6 cellular contexts compared by ENCODE assay signal in the genomic region with DNA sequence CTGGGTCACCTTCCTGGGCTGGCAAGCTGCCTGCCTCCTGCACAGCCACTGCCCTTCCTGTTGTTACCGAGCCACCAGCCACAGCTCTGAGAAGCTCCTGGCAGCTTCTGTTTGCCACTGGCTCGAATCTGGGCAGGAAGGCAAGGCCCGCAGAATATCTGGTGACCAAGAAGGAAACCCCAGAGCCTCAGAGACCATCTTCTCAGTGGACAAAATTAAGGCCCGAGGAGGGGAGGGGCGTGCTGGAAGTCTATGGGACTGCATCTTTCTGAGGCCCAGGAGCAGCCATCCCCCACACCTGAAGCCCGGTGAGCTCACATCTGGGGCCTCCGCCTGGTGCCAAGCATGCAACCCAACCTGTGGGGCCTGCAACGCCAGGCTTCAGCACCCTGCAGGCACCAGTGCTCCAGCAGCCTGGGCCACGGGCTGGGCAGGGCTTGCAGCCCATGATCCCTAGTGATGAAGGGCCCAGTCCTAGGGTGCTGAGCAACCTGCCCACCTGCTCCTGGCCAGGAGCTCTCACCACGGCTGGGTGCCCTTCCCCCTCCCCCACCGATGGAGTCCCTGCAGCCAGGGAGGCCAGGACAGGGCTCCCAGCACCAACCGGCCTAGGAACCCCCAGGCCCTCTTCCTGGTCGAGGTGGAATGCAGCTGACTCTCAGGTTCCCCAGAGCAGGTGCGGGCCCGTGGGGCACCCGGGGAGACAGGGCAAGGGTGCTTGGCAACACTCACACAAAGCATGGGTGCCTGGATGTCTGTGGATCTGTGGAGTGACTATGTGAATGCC. TPM values are rescaled to one million over a fixed set of nuclear protein-coding genes. Genes with fewer than 3 reads are reported as not detected.
A peak's percentile ranks its signal among the peaks of the same experiment; 100 is the strongest.
DNase-seq lines count a peak whose midpoint lies in the region; TF ChIP-seq lines count a peak whose summit lies in the region.

No MANE protein-coding gene starts in this region.

- H3K9me3 Mint-ChIP-seq in progenitor cell of endocrine pancreas (ENCODE audit: low read depth): no peaks in the 10 kb centered on the region

- H3K4me3 ChIP-seq in Jurkat, Clone E6-1 (ENCODE audit: low read length): peak overlapping the region; percentile 65
- peak overlapping the region; percentile 100 for H3K4me3 ChIP-seq in coronary artery

- H3K36me3 Mint-ChIP-seq in progenitor cell of endocrine pancreas (ENCODE audit: insufficient read depth): no peaks in the 10 kb centered on the region

- H3K27ac Mint-ChIP-seq in progenitor cell of endocrine pancreas: peak overlapping the region; percentile 64

- DNase-seq in Jurkat, Clone E6-1 (ENCODE audit: low read depth, low spot score): no peak
- DNase-seq in coronary artery (ENCODE audit: low spot score) (no peak), progenitor cell of endocrine pancreas (ENCODE audit: low spot score, unreplicated experiment) (no peak), HCEC 1CT (no peak), cerebellar cortex (ENCODE audit: low spot score) (no peak)
- DNase-seq in stimulated activated CD4-positive, alpha-beta T cell treated with anti-CD3 and anti-CD28 coated beads, Interleukin-12 subunit alpha, Interleukin-12 subunit beta, amount 100 ng/mL, for 4 hours: no peak

- TF ChIP-seq CTCF in coronary artery (IDR thresholded peaks at IDR 0.05): no peak
- TF ChIP-seq CTCF in progenitor cell of endocrine pancreas (IDR thresholded peaks at IDR 0.05; ENCODE audit: unreplicated experiment): no peak

- peak overlapping the region; percentile 81 to 96 for H3K27ac ChIP-seq in coronary artery

- H3K4me1 Mint-ChIP-seq in progenitor cell of endocrine pancreas (ENCODE audit: low read depth): peaks cover 7% of the 10 kb centered on the region

- H3K4me3 Mint-ChIP-seq in progenitor cell of endocrine pancreas (ENCODE audit: low read depth): peak overlapping the region; percentile 67

- H3K27me3 Mint-ChIP-seq in progenitor cell of endocrine pancreas: no peaks in the 10 kb centered on the region

RNA-seq across cellular contexts. Expression of a gene that starts 0.9 kb away (rescaled TPM):
- 6.3 TPM for polyA plus RNA-seq in Jurkat, Clone E6-1 (2012; ENCODE audit: insufficient read depth, insufficient read length)
- 16.8 and 17.5 TPM in 2 replicates for total RNA-seq in progenitor cell of endocrine pancreas

RNA-seq across cellular contexts. Expression of a gene that starts 1.0 kb away (rescaled TPM):
- 136 TPM for polyA plus RNA-seq in Jurkat, Clone E6-1 (2012; ENCODE audit: insufficient read depth, insufficient read length)
- total RNA-seq in progenitor cell of endocrine pancreas: 163 and 177 TPM in 2 replicates

RNA-seq across cellular contexts. Expression of a gene that starts 5.6 kb away (rescaled TPM):
- polyA plus RNA-seq in Jurkat, Clone E6-1 (2012; ENCODE audit: insufficient read depth, insufficient read length): not detected
- total RNA-seq in progenitor cell of endocrine pancreas: 1.1 and 1.2 TPM in 2 replicates

RNA-seq across cellular contexts. Expression of a gene that starts 17.1 kb away (rescaled TPM):
- polyA plus RNA-seq in Jurkat, Clone E6-1 (2012; ENCODE audit: insufficient read depth, insufficient read length): 21.7 TPM
- 13.8 and 17.9 TPM in 2 replicates for total RNA-seq in progenitor cell of endocrine pancreas

RNA-seq across cellular contexts. Expression of a gene that starts 17.8 kb away (rescaled TPM):
- 66.3 TPM for polyA plus RNA-seq in Jurkat, Clone E6-1 (2012; ENCODE audit: insufficient read depth, insufficient read length)
- total RNA-seq in progenitor cell of endocrine pancreas: 111 and 124 TPM in 2 replicates
